23 cellular contexts compared by ENCODE assay signal in genomic region chr9:76859860-76860259, GRCh38.
"Had no signal": no experiment of that assay in that cellular context is flagged by ENCODE, and none has a peak within 500 bp of the region (broad histone marks: within the 10 kb centered on the region; RNA-seq: fewer than 3 reads in every experiment).

No MANE protein-coding gene starts in this region.

- H3K27ac ChIP-seq: parathyroid adenoma, prostate gland, right lobe of liver, testis, tibial nerve, upper lobe of right lung, vagina had no signal

- DNase-seq: effector CD4-positive, alpha-beta T cell; endodermal cell; erythroblast; heart left ventricle; hippocampal formation; left colon; left ventricle myocardium superior; mesenchymal stem cell; midbrain; naive B cell; right lobe of liver; stimulated activated CD4-positive, alpha-beta T cell treated with anti-CD3 and anti-CD28 coated beads, Interleukin-2, amount 100 ng/mL, for 24 hours; stimulated activated CD4-positive, alpha-beta T cell treated with anti-CD3 and anti-CD28 coated beads, Interleukin-4, amount 100 ng/mL, for 4 hours; stimulated activated naive B cell treated with anti-CD40 and anti-IgM and Interleukin-4, amounts not matched to agents 10 μg/mL and 1 μg/mL and 100 μg/mL, for 72 hours; stimulated activated naive CD8-positive, alpha-beta T cell treated with anti-CD3 and anti-CD28 coated beads, Interleukin-15, amount 100 ng/mL, for 72 hours; testis; upper lobe of right lung had no signal

- H3K36me3 ChIP-seq: heart left ventricle, prostate gland, right lobe of liver, tibial nerve, upper lobe of right lung, vagina had no signal

- H3K9ac ChIP-seq: parathyroid adenoma had no signal

- H3K9me3 Mint-ChIP-seq: nephron had no signal

- H3K27me3 ChIP-seq: heart left ventricle, right lobe of liver, testis, tibial nerve, upper lobe of right lung, vagina had no signal

- H3K4me3 ChIP-seq: heart left ventricle, lung, prostate gland, right lobe of liver, testis, tibial nerve, upper lobe of right lung, vagina had no signal

- H2AFZ ChIP-seq: parathyroid adenoma had no signal

- H3K4me1 ChIP-seq: heart left ventricle, parathyroid adenoma, prostate gland, right lobe of liver, testis, tibial nerve, upper lobe of right lung, vagina had no signal

- ATAC-seq: heart left ventricle; left colon; left ventricle myocardium superior; right lobe of liver; stimulated activated naive B cell treated with anti-CD40 and anti-IgM and Interleukin-4, amounts not matched to agents 10 μg/mL and 1 μg/mL and 100 μg/mL, for 72 hours; stimulated activated naive CD8-positive, alpha-beta T cell treated with anti-CD3 and anti-CD28 coated beads, Interleukin-15, amount 100 ng/mL, for 72 hours; upper lobe of right lung had no signal

- H3K79me2 ChIP-seq: parathyroid adenoma had no signal

- H3K27ac Mint-ChIP-seq: endodermal cell; naive B cell; nephron; stimulated activated naive B cell treated with anti-CD40 and anti-IgM and Interleukin-4, amounts not matched to agents 10 μg/mL and 1 μg/mL and 100 μg/mL, for 72 hours; stimulated activated naive CD8-positive, alpha-beta T cell treated with anti-CD3 and anti-CD28 coated beads, Interleukin-15, amount 100 ng/mL, for 72 hours had no signal

- H3K4me3 Mint-ChIP-seq: endodermal cell; naive B cell; nephron; stimulated activated naive B cell treated with anti-CD40 and anti-IgM and Interleukin-4, amounts not matched to agents 10 μg/mL and 1 μg/mL and 100 μg/mL, for 72 hours; stimulated activated naive CD8-positive, alpha-beta T cell treated with anti-CD3 and anti-CD28 coated beads, Interleukin-15, amount 100 ng/mL, for 72 hours had no signal

- H3K36me3 Mint-ChIP-seq: naive B cell; stimulated activated naive B cell treated with anti-CD40 and anti-IgM and Interleukin-4, amounts not matched to agents 10 μg/mL and 1 μg/mL and 100 μg/mL, for 72 hours had no signal

- H3K9me3 ChIP-seq: heart left ventricle, prostate gland, right lobe of liver, testis, tibial nerve, upper lobe of right lung, vagina had no signal

- H3K4me1 Mint-ChIP-seq: endodermal cell; naive B cell; nephron; stimulated activated naive B cell treated with anti-CD40 and anti-IgM and Interleukin-4, amounts not matched to agents 10 μg/mL and 1 μg/mL and 100 μg/mL, for 72 hours; stimulated activated naive CD8-positive, alpha-beta T cell treated with anti-CD3 and anti-CD28 coated beads, Interleukin-15, amount 100 ng/mL, for 72 hours had no signal
